ENCODE assay signal across 28 cellular contexts in genomic region chr2:3572620-3573019, GRCh38. TPM values are rescaled to one million over a fixed set of nuclear protein-coding genes. Genes with fewer than 3 reads are reported as not detected.
DNase-seq lines count a peak whose midpoint lies in the region.
"Had no signal": no experiment of that assay in that cellular context is flagged by ENCODE, and none has a peak within 500 bp of the region (broad histone marks: within the 10 kb centered on the region; RNA-seq: fewer than 3 reads in every experiment).

No MANE protein-coding gene starts in this region.

- peak overlapping the region; percentile 39 for H2AFZ ChIP-seq in ACC112 (ENCODE audit: low read length, unreplicated experiment)
- peak overlapping the region; percentile 75; the same call in 1 of the 2 replicates for H2AFZ ChIP-seq in Karpas-422 (ENCODE audit: low read length)

- H4K20me1 ChIP-seq in Karpas-422 (ENCODE audit: insufficient read depth, low read depth, low read length): peaks cover 20% of the 10 kb centered on the region

- H3K27me3 ChIP-seq in ACC112 (ENCODE audit: insufficient read depth, low read length): no peaks in the 10 kb centered on the region
- H3K27me3 ChIP-seq in Karpas-422 (ENCODE audit: low read length): no peaks in the 10 kb centered on the region
- H3K27me3 ChIP-seq in adipocyte (replicated peaks; ENCODE audit: control insufficient read depth, insufficient read depth, low read length): no peaks in the 10 kb centered on the region
- H3K27me3 ChIP-seq: ascending aorta, colonic mucosa, sigmoid colon, stomach had no signal

- H3K79me2 ChIP-seq in ACC112 (ENCODE audit: control insufficient read depth, insufficient read depth, low read length, unreplicated experiment): peaks cover 26% of the 10 kb centered on the region
- H3K79me2 ChIP-seq in Karpas-422 (ENCODE audit: low read length): peaks cover 25% of the 10 kb centered on the region

- H3K9ac ChIP-seq in Karpas-422 (ENCODE audit: low read length) (no peak overlapping the region), adipocyte (ENCODE audit: low read length) (peak overlapping the region; percentile 50)

- H3K4me3 ChIP-seq in ACC112 (ENCODE audit: low read depth, low read length) (0 out of 2 replicates have a peak overlapping the region, but pooled peaks have one; percentile 11), Karpas-422 (ENCODE audit: low read length) (no peak overlapping the region), adipocyte (ENCODE audit: low read length) (no peak overlapping the region)
- H3K4me3 ChIP-seq: ascending aorta, colonic mucosa, lung, psoas muscle, sigmoid colon, stomach had no signal

- DNase-seq in Karpas-422: peak; percentile 51
- no peak for DNase-seq in adipocyte (ENCODE audit: low read depth)
- no peak for DNase-seq in NCI-H526 treated with DMSO at 0.1 percent for 48 hours (lab: John Stamatoyannopoulos, UW)
- no peak for DNase-seq in NCI-H1092 (lab: John Stamatoyannopoulos, UW)
- DNase-seq in T1000 (lab: John Stamatoyannopoulos, UW): no peak
- DNase-seq: activated CD4-positive, alpha-beta T cell treated with anti-CD3 and anti-CD28 coated beads, Interleukin-2, amount 50 U/mL, for 1 hour; activated effector memory CD4-positive, alpha-beta T cell treated with anti-CD3 and anti-CD28 coated beads, Interleukin-2, amount 50 U/mL, for 16 hours; activated naive CD8-positive, alpha-beta T cell treated with anti-CD3 and anti-CD28 coated beads for 36 hours; activated T-cell treated with anti-CD3 and anti-CD28 coated beads, Interleukin-2, amount 50 U/mL, for 1 hour; CD4-positive, alpha-beta T cell; colonic mucosa; effector CD4-positive, alpha-beta T cell; immature natural killer cell; left cardiac atrium; naive thymus-derived CD8-positive, alpha-beta T cell; NCI-H1417; NCI-H2029; psoas muscle; sigmoid colon; stimulated activated CD4-positive, alpha-beta T cell treated with anti-CD3 and anti-CD28 coated beads, Interleukin-12 subunit alpha, Interleukin-12 subunit beta, amount 100 ng/mL, for 4 hours; stimulated activated CD4-positive, alpha-beta T cell treated with anti-CD3 and anti-CD28 coated beads, Interleukin-4, amount 100 ng/mL, for 1 hour; stomach; T-helper 9 cell had no signal

- H3K27ac ChIP-seq in ACC112 (ENCODE audit: low read depth, low read length): no peak overlapping the region
- H3K27ac ChIP-seq in Karpas-422 (ENCODE audit: low read length): no peak overlapping the region
- H3K27ac ChIP-seq: ascending aorta, colonic mucosa, psoas muscle, sigmoid colon, stomach had no signal

- H3K4me1 ChIP-seq in ACC112 (ENCODE audit: control insufficient read depth, insufficient read depth, low read length, unreplicated experiment): peaks cover 13% of the 10 kb centered on the region
- H3K4me1 ChIP-seq in Karpas-422 (ENCODE audit: low read length): peaks cover 26% of the 10 kb centered on the region
- peaks cover 19% of the 10 kb centered on the region for H3K4me1 ChIP-seq in adipocyte (ENCODE audit: control insufficient read depth, insufficient read depth, low read length)

- H3K9me2 ChIP-seq in Karpas-422 (replicated peaks; ENCODE audit: insufficient read depth, low read length): no peaks in the 10 kb centered on the region

- H3K9me3 ChIP-seq in Karpas-422 (ENCODE audit: low read length): no peaks in the 10 kb centered on the region
- H3K9me3 ChIP-seq in adipocyte (ENCODE audit: control insufficient read depth, low read length): no peaks in the 10 kb centered on the region
- H3K9me3 ChIP-seq: ascending aorta, colonic mucosa, psoas muscle, sigmoid colon, stomach had no signal

- H3K4me2 ChIP-seq in Karpas-422 (ENCODE audit: low read depth, low read length, poor library complexity, severe bottlenecking): no peak overlapping the region

- H3K36me3 ChIP-seq in ACC112 (ENCODE audit: insufficient read depth, low read length) (peaks cover 18% of the 10 kb centered on the region), Karpas-422 (ENCODE audit: insufficient read depth, low read length) (peaks cover 21% of the 10 kb centered on the region), adipocyte (ENCODE audit: control insufficient read depth, insufficient read depth, low read length, severe bottlenecking) (peaks cover 14% of the 10 kb centered on the region)
- H3K36me3 ChIP-seq: colonic mucosa had no signal

RNA-seq across cellular contexts. Expression of gene RPS7, which starts 2.4 kb away (rescaled TPM):
- total RNA-seq in Karpas-422 (2014; rRNA removed; shearing (Covaris generic); ENCODE audit: low replicate concordance): 3,591 and 3,631 TPM in 2 replicates

RNA-seq across cellular contexts. Expression of gene RNASEH1, which starts 14.5 kb away (rescaled TPM):
- total RNA-seq in Karpas-422 (2014; rRNA removed; shearing (Covaris generic); ENCODE audit: low replicate concordance): 20.4 and 33.9 TPM in 2 replicates

RNA-seq across cellular contexts. Expression of gene COLEC11, which starts 22.3 kb away (rescaled TPM):
- not detected in 2 replicates for total RNA-seq in Karpas-422 (2014; rRNA removed; shearing (Covaris generic); ENCODE audit: low replicate concordance)
- total RNA-seq: H4, mononuclear cell had no signal

RNA-seq across cellular contexts. Expression of gene ADI1, which starts 53.3 kb away (rescaled TPM):
- 68.6 and 74.0 TPM in 2 replicates for total RNA-seq in Karpas-422 (2014; rRNA removed; shearing (Covaris generic); ENCODE audit: low replicate concordance)
